Comparison of ENCODE assay signal across 1 cellular context in the genomic region with DNA sequence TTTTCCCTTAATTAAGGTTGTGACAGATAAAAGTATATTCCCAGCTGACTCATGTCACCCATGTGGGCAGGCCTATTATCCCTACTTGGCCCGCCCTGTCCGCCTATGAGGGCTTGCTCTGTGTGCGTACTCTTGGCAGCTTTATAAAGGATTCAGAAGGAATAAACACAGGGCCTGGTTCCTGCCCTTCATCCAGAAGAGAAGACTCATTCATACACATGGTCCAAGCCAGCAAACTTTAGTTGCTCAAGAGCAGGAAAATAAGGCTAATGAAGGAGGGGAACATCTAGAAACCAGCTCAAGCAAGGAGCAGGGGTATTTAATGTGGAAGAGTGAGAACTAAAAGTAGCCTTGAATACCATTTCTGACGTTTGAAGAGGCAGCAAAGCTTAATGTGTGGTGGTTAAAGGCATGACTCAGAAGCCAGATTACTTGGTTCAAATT.
TF ChIP-seq lines count a peak whose summit lies in the region.

No MANE protein-coding gene starts in this region.

TF ChIP-seq in HepG2, 621 proteins besides CTCF, POLR2A, EP300 and RAD21 (continued from another document):
- TF ChIP-seq ZNF609 (CRISPR knock-in tag; IDR thresholded peaks at IDR 0.05; ENCODE audit: borderline replicate concordance) (no peak), SOX5 (CRISPR knock-in tag; IDR thresholded peaks at IDR 0.05; ENCODE audit: borderline replicate concordance) (no peak)
